In genomic region chr12:120834489-120835303, GRCh38 we compare ENCODE assay signal across 13 cellular contexts.
A peak's percentile ranks its signal among the peaks of the same experiment; 100 is the strongest.
DNase-seq lines count a peak whose midpoint lies in the region; ATAC-seq and TF ChIP-seq lines count a peak whose summit lies in the region.
"Had no signal": no experiment of that assay in that cellular context is flagged by ENCODE, and none has a peak within 500 bp of the region (broad histone marks: within the 10 kb centered on the region; RNA-seq: fewer than 3 reads in every experiment).

No MANE protein-coding gene starts in this region.

- peak overlapping the region; percentile 78 to 80 (median 78) for H3K27ac ChIP-seq in gastrocnemius medialis
- no peak overlapping the region for H3K27ac ChIP-seq in adrenal gland

- DNase-seq in GM06990 (ENCODE audit: extremely low read depth, insufficient read length) (no peak), gastrocnemius medialis (no peak), NCI-H446 (lab: John Stamatoyannopoulos, UW) (no peak), adrenal gland (no peak)
- no peak for DNase-seq in activated naive CD8-positive, alpha-beta T cell treated with anti-CD3 and anti-CD28 coated beads for 36 hours
- DNase-seq in stimulated activated CD8-positive, alpha-beta memory T cell treated with anti-CD3 and anti-CD28 coated beads, Interleukin-4, amount 100 ng/mL, for 48 hours = no peak
- DNase-seq: NCI-H2171 treated with DMSO at 0.1 percent for 48 hours; stimulated activated naive CD4-positive, alpha-beta T cell treated with Interleukin-2 at 50 U/mL for 16 hours had no signal

- intact Hi-C loops in gastrocnemius medialis (cut with DNase I; ENCODE audit: low total_unique reads) = loop anchor here (2.0 kb wide), 1 partner anchor 14 kb away; no protein-coding TSS in a partner anchor
- intact Hi-C loops in adrenal gland (cut with DNase I) = no loop called here

- WGBS in adrenal gland, 4 donors = 72 to 86% (median 80%) methylated on average over 4 of the region's 4 CpGs

- H3K27me3 ChIP-seq in GM06990 (replicated peaks; ENCODE audit: control insufficient read depth, insufficient read depth, low read length) (no peaks in the 10 kb centered on the region), gastrocnemius medialis (no peaks in the 10 kb centered on the region), adrenal gland (no peaks in the 10 kb centered on the region)

- peak overlapping the region; percentile 26 for H3K4me3 Mint-ChIP-seq in activated naive CD8-positive, alpha-beta T cell treated with anti-CD3 and anti-CD28 coated beads for 36 hours

- H3K36me3 ChIP-seq in GM06990 (ENCODE audit: control insufficient read depth, insufficient read depth, low read length) (no peaks in the 10 kb centered on the region), gastrocnemius medialis (no peaks in the 10 kb centered on the region), adrenal gland (replicated peaks in 1 of 2) (no peaks in the 10 kb centered on the region)

- no peaks in the 10 kb centered on the region for H3K9me3 Mint-ChIP-seq in activated naive CD8-positive, alpha-beta T cell treated with anti-CD3 and anti-CD28 coated beads for 36 hours

- in situ Hi-C loops in gastrocnemius medialis (cut with MboI; ENCODE audit: low sequenced_read_pairs in 4 of 4) = no loop called here

- no peak for TF ChIP-seq POLR2A in gastrocnemius medialis (IDR thresholded peaks at IDR 0.05)
- TF ChIP-seq POLR2A in adrenal gland (IDR thresholded peaks at IDR 0.05) = no peak

- H3K27me3 Mint-ChIP-seq in activated naive CD8-positive, alpha-beta T cell treated with anti-CD3 and anti-CD28 coated beads for 36 hours = no peaks in the 10 kb centered on the region

- TF ChIP-seq CTCF in GM06990 (IDR thresholded peaks at IDR 0.05; ENCODE audit: insufficient read depth, low read length, poor library complexity, severe bottlenecking) (no peak), gastrocnemius medialis (IDR thresholded peaks at IDR 0.05 in 4 of 5, conservative IDR thresholded peaks at IDR 0.05 in 1 of 5) (no peak), adrenal gland (IDR thresholded peaks at IDR 0.05) (no peak)

- peaks cover 2% of the 10 kb centered on the region for H3K36me3 Mint-ChIP-seq in activated naive CD8-positive, alpha-beta T cell treated with anti-CD3 and anti-CD28 coated beads for 36 hours

- H3K4me1 Mint-ChIP-seq in activated naive CD8-positive, alpha-beta T cell treated with anti-CD3 and anti-CD28 coated beads for 36 hours = peaks cover 57% of the 10 kb centered on the region

- peak overlapping the region; percentile 10 for H3K4me3 ChIP-seq in GM06990 (replicated peaks; ENCODE audit: low read depth, low read length)
- peak overlapping the region in 1 of 4 donors; percentile 5 for H3K4me3 ChIP-seq in gastrocnemius medialis
- H3K4me3 ChIP-seq in adrenal gland = no peak overlapping the region
- H3K4me3 ChIP-seq: coronary artery, skin epidermis had no signal

- H3K9me3 ChIP-seq in gastrocnemius medialis (no peaks in the 10 kb centered on the region), adrenal gland (replicated peaks in 1 of 3) (no peaks in the 10 kb centered on the region)

- ATAC-seq in GM21529 (IDR thresholded peaks at IDR 0.05; ENCODE audit: unreplicated experiment) (peak; percentile 61), gastrocnemius medialis (peak in 1 of 2 donors; percentile 4), HG03457 (IDR thresholded peaks at IDR 0.05; ENCODE audit: unreplicated experiment) (no peak)
- ATAC-seq: SK-N-SH treated with all-trans-retinoic acid at 6 μM for 48 hours had no signal

- H3K27ac Mint-ChIP-seq in activated naive CD8-positive, alpha-beta T cell treated with anti-CD3 and anti-CD28 coated beads for 36 hours = peak overlapping the region; percentile 56

- H3K4me1 ChIP-seq in gastrocnemius medialis = peaks cover 59 to 65% of the 10 kb centered on the region in 2 donors
- peaks cover 0 to 41% of the 10 kb centered on the region in 2 donors for H3K4me1 ChIP-seq in adrenal gland (replicated peaks in 1 of 2)

Comparison
In these comparisons a context has a peak if more than half of its experiments do, and no peak if none do; other contexts are left out.
1. H3K27ac ChIP-seq: peak in gastrocnemius medialis (4 of 4); none in adrenal gland (0 of 5).